ENCODE assay signal across 13 cellular contexts in the genomic region with DNA sequence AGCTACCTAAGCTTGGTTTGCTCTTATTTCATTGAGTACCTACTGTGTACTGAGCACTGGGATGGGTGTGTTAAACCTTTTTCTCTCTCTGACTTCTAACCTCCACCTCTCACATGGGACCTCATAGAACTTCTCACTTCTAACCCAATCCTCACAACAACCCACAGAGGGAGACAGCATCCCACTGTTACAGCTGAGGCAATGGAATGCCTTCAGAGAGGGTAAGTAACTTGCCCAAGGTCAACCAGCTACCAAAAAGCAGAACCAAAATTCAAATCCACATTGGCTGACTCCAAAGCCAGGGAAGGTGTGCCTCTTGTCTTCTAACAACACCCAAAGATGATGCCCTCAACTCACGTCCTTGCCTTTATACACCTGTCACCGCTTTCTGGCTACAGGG. TPM values are rescaled to one million over a fixed set of nuclear protein-coding genes. Genes with fewer than 3 reads are reported as not detected.
DNase-seq lines count a peak whose midpoint lies in the region; ATAC-seq and TF ChIP-seq lines count a peak whose summit lies in the region.
"Had no signal": no experiment of that assay in that cellular context is flagged by ENCODE, and none has a peak within 500 bp of the region (broad histone marks: within the 10 kb centered on the region; RNA-seq: fewer than 3 reads in every experiment).

No MANE protein-coding gene starts in this region.

- ATAC-seq in activated naive CD8-positive, alpha-beta T cell treated with anti-CD3 and anti-CD28 coated beads, Interleukin-2, amount 10 ng/mL, durations not matched to agents 7 days and 5 days (ENCODE audit: low read depth), result no peak
- ATAC-seq in activated CD4-positive, CD25-positive, alpha-beta regulatory T cell treated with anti-CD3 and anti-CD28 coated beads, Interleukin-2, amount 50 U/mL, for 24 hours, result no peak

- peaks cover 48% of the 10 kb centered on the region for H3K79me2 ChIP-seq in neural progenitor cell (ENCODE audit: low read depth)

- no peaks in the 10 kb centered on the region for H3K27me3 ChIP-seq in neural progenitor cell

- no peaks in the 10 kb centered on the region for H3K9me3 ChIP-seq in neural progenitor cell (ENCODE audit: low read depth)

- H4K20me1 ChIP-seq in neural progenitor cell (ENCODE audit: low read depth), result peaks cover 8% of the 10 kb centered on the region

- DNase-seq in SIG-M5 treated with dmso at 0.1 percent for 504 hours (lab: John Stamatoyannopoulos, UW; ENCODE audit: unreplicated experiment) (peak; percentile 11), SIG-M5 (lab: John Stamatoyannopoulos, UW) (no peak), neural progenitor cell (ENCODE audit: low spot score) (no peak), posterior vena cava (ENCODE audit: low spot score) (no peak), glomerular visceral epithelial cell (ENCODE audit: extremely low spot score) (no peak)
- DNase-seq in activated naive CD8-positive, alpha-beta T cell treated with anti-CD3 and anti-CD28 coated beads, Interleukin-2, amount 10 ng/mL, durations not matched to agents 7 days and 5 days, result no peak
- DNase-seq: activated T-cell treated with anti-CD3 and anti-CD28 coated beads for 4 hours, KG1, midbrain, NCI-H446 treated with DMSO at 0.1 percent for 48 hours had no signal

- H3K36me3 Mint-ChIP-seq in activated naive CD8-positive, alpha-beta T cell treated with anti-CD3 and anti-CD28 coated beads, Interleukin-2, amount 10 ng/mL, durations not matched to agents 7 days and 5 days, result peaks cover 18% of the 10 kb centered on the region
- peaks cover 2% of the 10 kb centered on the region for H3K36me3 Mint-ChIP-seq in neural progenitor cell

- no peaks in the 10 kb centered on the region for H3K9me3 Mint-ChIP-seq in activated naive CD8-positive, alpha-beta T cell treated with anti-CD3 and anti-CD28 coated beads, Interleukin-2, amount 10 ng/mL, durations not matched to agents 7 days and 5 days
- H3K9me3 Mint-ChIP-seq in neural progenitor cell, result no peaks in the 10 kb centered on the region

- H3K36me3 ChIP-seq in neural progenitor cell, result no peaks in the 10 kb centered on the region

- H3K4me2 ChIP-seq in neural progenitor cell, result no peak overlapping the region

- POLR2A ChIA-PET in activated naive CD8-positive, alpha-beta T cell treated with anti-CD3 and anti-CD28 coated beads, Interleukin-2, amount 10 ng/mL, durations not matched to agents 7 days and 5 days (lab: Charles Lee), result interaction anchor here (1.5 kb wide), 1 partner anchor 57 kb away, joined by 5 read pairs; the partner anchor contains the start of gene SMIM20

- H3K27me3 Mint-ChIP-seq in activated naive CD8-positive, alpha-beta T cell treated with anti-CD3 and anti-CD28 coated beads, Interleukin-2, amount 10 ng/mL, durations not matched to agents 7 days and 5 days, result no peaks in the 10 kb centered on the region
- peaks cover 3% of the 10 kb centered on the region for H3K27me3 Mint-ChIP-seq in neural progenitor cell (ENCODE audit: insufficient read depth, low read depth)

- peaks cover 7% of the 10 kb centered on the region for H3F3A ChIP-seq in neural progenitor cell (ENCODE audit: low read depth)

- H3K9ac ChIP-seq in neural progenitor cell, result no peak overlapping the region

- TF ChIP-seq CTCF in neural progenitor cell (IDR thresholded peaks at IDR 0.05), result peak; percentile 20

- peaks cover 64% of the 10 kb centered on the region for H3K4me1 Mint-ChIP-seq in activated naive CD8-positive, alpha-beta T cell treated with anti-CD3 and anti-CD28 coated beads, Interleukin-2, amount 10 ng/mL, durations not matched to agents 7 days and 5 days
- peaks cover 31% of the 10 kb centered on the region for H3K4me1 Mint-ChIP-seq in neural progenitor cell

- no peak overlapping the region for H3K4me3 Mint-ChIP-seq in activated naive CD8-positive, alpha-beta T cell treated with anti-CD3 and anti-CD28 coated beads, Interleukin-2, amount 10 ng/mL, durations not matched to agents 7 days and 5 days
- H3K4me3 Mint-ChIP-seq in neural progenitor cell, result no peak overlapping the region

- TF ChIP-seq RAD21 in Ishikawa (IDR thresholded peaks at IDR 0.05; ENCODE audit: low read depth), result peak; percentile 32; the same call in 1 of the 2 replicates

- intact Hi-C loops in posterior vena cava (cut with DNase I), result no loop called here

- no peak overlapping the region for H3K27ac ChIP-seq in neural progenitor cell

- peak overlapping the region; percentile 48 for H3K27ac Mint-ChIP-seq in activated naive CD8-positive, alpha-beta T cell treated with anti-CD3 and anti-CD28 coated beads, Interleukin-2, amount 10 ng/mL, durations not matched to agents 7 days and 5 days
- no peak overlapping the region for H3K27ac Mint-ChIP-seq in neural progenitor cell

- no peak overlapping the region for H2AFZ ChIP-seq in neural progenitor cell (replicated peaks)

- no peak overlapping the region for H3K4me3 ChIP-seq in neural progenitor cell
- H3K4me3 ChIP-seq: skin epidermis had no signal

- no peak for TF ChIP-seq EP300 in Ishikawa (IDR thresholded peaks at IDR 0.05; ENCODE audit: borderline replicate concordance)

- H3K4me1 ChIP-seq in neural progenitor cell, result peaks cover 23% of the 10 kb centered on the region

TF ChIP-seq in Ishikawa, 13 proteins besides CTCF, POLR2A, EP300 and RAD21:
- TF ChIP-seq REST (IDR thresholded peaks at IDR 0.05; ENCODE audit: low read depth), result no peak
- no peak for TF ChIP-seq EGR1 (IDR thresholded peaks at IDR 0.05)
- TF ChIP-seq, protein P1, sequence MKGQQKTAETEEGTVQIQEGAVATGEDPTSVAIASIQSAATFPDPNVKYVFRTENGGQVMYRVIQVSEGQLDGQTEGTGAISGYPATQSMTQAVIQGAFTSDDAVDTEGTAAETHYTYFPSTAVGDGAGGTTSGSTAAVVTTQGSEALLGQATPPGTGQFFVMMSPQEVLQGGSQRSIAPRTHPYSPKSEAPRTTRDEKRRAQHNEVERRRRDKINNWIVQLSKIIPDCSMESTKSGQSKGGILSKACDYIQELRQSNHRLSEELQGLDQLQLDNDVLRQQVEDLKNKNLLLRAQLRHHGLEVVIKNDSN (IDR thresholded peaks at IDR 0.05), result no peak
- no peak for TF ChIP-seq TEAD4 (IDR thresholded peaks at IDR 0.05)

RNA-seq across cellular contexts. Expression of gene SEL1L3, which starts 5.4 kb away (rescaled TPM):
- 10 to 100 TPM; 62.8 to 69.7 TPM for total RNA-seq in activated naive CD8-positive, alpha-beta T cell treated with anti-CD3 and anti-CD28 coated beads, Interleukin-2, amount 10 ng/mL, durations not matched to agents 7 days and 5 days
- total RNA-seq in neural progenitor cell (ENCODE audit: low replicate concordance) (49.6 and 87.2 TPM in 2 replicates), posterior vena cava (1 to 10 TPM; 9.5 to 9.7 TPM)

RNA-seq across cellular contexts. Expression of gene SMIM20, which starts 56.6 kb away (rescaled TPM):
- total RNA-seq in activated naive CD8-positive, alpha-beta T cell treated with anti-CD3 and anti-CD28 coated beads, Interleukin-2, amount 10 ng/mL, durations not matched to agents 7 days and 5 days, result 10 to 100 TPM; 12.9 to 14.9 TPM
- total RNA-seq in neural progenitor cell (ENCODE audit: low replicate concordance), result 51.7 and 57.5 TPM in 2 replicates
- 10 to 100 TPM; 19.5 to 22.8 TPM for total RNA-seq in posterior vena cava
